Comparison of ENCODE assay signal across 9 cellular contexts in the genomic region with DNA sequence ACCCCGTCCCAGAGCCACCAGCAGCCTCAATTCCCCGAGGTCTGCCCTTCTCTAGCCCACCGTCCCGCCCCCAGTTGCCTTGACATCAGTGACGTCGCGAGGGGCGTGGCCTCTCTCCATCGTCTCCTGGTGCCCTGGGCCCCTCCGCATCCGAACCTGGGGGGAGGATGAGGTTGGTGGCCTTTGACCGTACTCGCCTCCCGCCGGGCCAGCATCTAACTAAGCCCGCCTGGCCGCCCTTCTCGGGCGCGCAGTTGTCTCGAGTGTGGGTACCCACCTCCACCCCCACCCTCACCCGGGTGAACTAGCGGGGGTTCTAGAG. TPM values are rescaled to one million over a fixed set of nuclear protein-coding genes. Genes with fewer than 3 reads are reported as not detected.
DNase-seq lines count a peak whose midpoint lies in the region; ATAC-seq and TF ChIP-seq lines count a peak whose summit lies in the region.
"Had no signal": no experiment of that assay in that cellular context is flagged by ENCODE, and none has a peak within 500 bp of the region (broad histone marks: within the 10 kb centered on the region; RNA-seq: fewer than 3 reads in every experiment).

No MANE protein-coding gene starts in this region.

- H3K4me1 ChIP-seq in HUES48 (ENCODE audit: control insufficient read depth, insufficient read depth, low read length) (peaks cover 44% of the 10 kb centered on the region), muscle layer of duodenum (ENCODE audit: control insufficient read depth in 1 of 2, insufficient read depth in 2 of 2, low read length in 2 of 2) (peaks cover 42 to 44% of the 10 kb centered on the region in 2 donors)

- H3K4me3 ChIP-seq in HUES48 (ENCODE audit: low read depth, low read length) (peak overlapping the region; percentile 79), muscle layer of duodenum (ENCODE audit: low read depth in 1 of 2, low read length in 2 of 2) (peak overlapping the region; percentile 52 to 66)

- no peaks in the 10 kb centered on the region for H3K27me3 Mint-ChIP-seq in activated T-cell treated with anti-CD3 and anti-CD28 coated beads, Interleukin-2, amount 50 U/mL, for 4 hours (ENCODE audit: low read depth)

- H3K4me1 Mint-ChIP-seq in activated T-cell treated with anti-CD3 and anti-CD28 coated beads, Interleukin-2, amount 50 U/mL, for 4 hours (ENCODE audit: low read depth) = peaks cover 81% of the 10 kb centered on the region

- peak overlapping the region; percentile 69 for H3K9ac ChIP-seq in HUES48 (ENCODE audit: low read depth, low read length)

- no peaks in the 10 kb centered on the region for H3K36me3 ChIP-seq in HUES48 (ENCODE audit: control insufficient read depth, insufficient read depth, low read length)
- no peaks in the 10 kb centered on the region for H3K36me3 ChIP-seq in muscle layer of duodenum (ENCODE audit: control insufficient read depth in 1 of 2, insufficient read depth in 2 of 2, low read length in 2 of 2)

- no peak for TF ChIP-seq CTCF in GM20000 (IDR thresholded peaks at IDR 0.05; ENCODE audit: extremely low read depth, missing control alignments)

- H3K9me3 ChIP-seq in HUES48 (ENCODE audit: control insufficient read depth, insufficient read depth, low read length) (no peaks in the 10 kb centered on the region), muscle layer of duodenum (ENCODE audit: control insufficient read depth in 1 of 2, low read length in 2 of 2) (no peaks in the 10 kb centered on the region)

- H3K27ac ChIP-seq in HUES48 (ENCODE audit: low read depth, low read length) (peak overlapping the region; percentile 98), muscle layer of duodenum (ENCODE audit: low read length) (peak overlapping the region; percentile 98)

- H3K27me3 ChIP-seq in HUES48 (ENCODE audit: control insufficient read depth, insufficient read depth, low read length) (peaks cover 28% of the 10 kb centered on the region), muscle layer of duodenum (ENCODE audit: low read depth, low read length) (no peaks in the 10 kb centered on the region)

- H3K4me3 Mint-ChIP-seq in activated T-cell treated with anti-CD3 and anti-CD28 coated beads, Interleukin-2, amount 50 U/mL, for 4 hours = peak overlapping the region; percentile 85

- ATAC-seq in activated T-cell treated with anti-CD3 and anti-CD28 coated beads, Interleukin-2, amount 50 U/mL, for 4 hours = peak; percentile 47 to 52
- peak; percentile 19 for ATAC-seq in esophagus mucosa

- DNase-seq in COR-L47 (lab: John Stamatoyannopoulos, UW) (peak; percentile 84), GM20000 (ENCODE audit: low spot score) (peak; percentile 93), OCI-M2 (lab: John Stamatoyannopoulos, UW; ENCODE audit: unreplicated experiment) (peak; percentile 73)
- DNase-seq in activated T-cell treated with anti-CD3 and anti-CD28 coated beads, Interleukin-2, amount 50 U/mL, for 4 hours = peak; percentile 94
- peak; percentile 96 for DNase-seq in stimulated activated CD8-positive, alpha-beta memory T cell treated with anti-CD3 and anti-CD28 coated beads, Interleukin-7, amount 100 ng/mL, for 24 hours (ENCODE audit: low read depth)

- no peaks in the 10 kb centered on the region for H3K9me3 Mint-ChIP-seq in activated T-cell treated with anti-CD3 and anti-CD28 coated beads, Interleukin-2, amount 50 U/mL, for 4 hours

- H3K36me3 Mint-ChIP-seq in activated T-cell treated with anti-CD3 and anti-CD28 coated beads, Interleukin-2, amount 50 U/mL, for 4 hours (ENCODE audit: insufficient read depth) = no peaks in the 10 kb centered on the region

RNA-seq across cellular contexts. Expression of gene ARMC12, which starts 5.5 kb away (rescaled TPM):
- under 1 TPM in 2 of 3 donors, not detected in 1; 0.32 to 0.43 TPM for total RNA-seq in activated T-cell treated with anti-CD3 and anti-CD28 coated beads, Interleukin-2, amount 50 U/mL, for 4 hours
- not detected for total RNA-seq in esophagus mucosa

RNA-seq across cellular contexts. Expression of gene FKBP5, which starts 42.7 kb away (rescaled TPM):
- 10 to 100 TPM; 46.5 to 62.3 (median 59.9) TPM for total RNA-seq in activated T-cell treated with anti-CD3 and anti-CD28 coated beads, Interleukin-2, amount 50 U/mL, for 4 hours
- total RNA-seq in esophagus mucosa = 65.5 TPM

RNA-seq across cellular contexts. Expression of gene CLPSL2, which starts 45.0 kb away (rescaled TPM):
- total RNA-seq in activated T-cell treated with anti-CD3 and anti-CD28 coated beads, Interleukin-2, amount 50 U/mL, for 4 hours = not detected
- total RNA-seq in esophagus mucosa = not detected
- total RNA-seq: subcutaneous adipose tissue had no signal

RNA-seq across cellular contexts. Expression of gene CLPSL1, which starts 49.4 kb away (rescaled TPM):
- total RNA-seq in activated T-cell treated with anti-CD3 and anti-CD28 coated beads, Interleukin-2, amount 50 U/mL, for 4 hours = not detected
- total RNA-seq in esophagus mucosa = not detected
- total RNA-seq: subcutaneous adipose tissue had no signal

Comparison
In these comparisons a context has a peak if more than half of its experiments do, and no peak if none do; other contexts are left out.
1. Peak in every context shown above with its lines: DNase-seq, ATAC-seq, H3K4me3 ChIP-seq and H3K27ac ChIP-seq.